In the genomic region with DNA sequence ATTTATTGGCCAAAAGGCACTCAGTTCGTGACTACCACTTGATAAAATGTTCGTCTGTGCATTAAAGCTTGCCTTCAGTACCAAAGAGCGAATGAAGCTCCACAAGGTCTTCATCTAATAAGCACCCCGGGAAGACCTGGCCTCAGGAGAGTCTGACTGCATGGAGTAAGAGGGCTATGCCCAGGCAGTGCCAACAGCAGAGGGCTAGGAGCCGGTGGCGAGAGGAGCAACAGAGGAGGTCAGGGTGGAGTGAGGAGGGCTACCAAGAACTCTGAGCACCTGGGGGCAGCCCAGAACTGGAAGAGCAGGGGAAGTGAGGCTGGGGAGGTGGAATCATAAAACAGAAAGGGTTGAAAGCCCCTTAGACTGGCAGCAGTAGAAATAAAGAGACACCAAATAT, we compare ENCODE assay signal across 25 cellular contexts.
"Had no signal": no experiment of that assay in that cellular context is flagged by ENCODE, and none has a peak within 500 bp of the region (broad histone marks: within the 10 kb centered on the region; RNA-seq: fewer than 3 reads in every experiment).

No MANE protein-coding gene starts in this region.

- ATAC-seq: activated CD4-positive, CD25-positive, alpha-beta regulatory T cell treated with anti-CD3 and anti-CD28 coated beads, Interleukin-2, amount 50 U/mL, for 24 hours; gastroesophageal sphincter; natural killer cell treated with Interleukin-12 subunit alpha and Interleukin-12 subunit beta and Interleukin-15 and Interleukin-18, amount 100 ng/mL, for 72 hours; right lobe of liver had no signal

- H3K4me1 Mint-ChIP-seq: activated CD4-positive, alpha-beta memory T cell treated with anti-CD3 and anti-CD28 coated beads, Interleukin-2, amount 10 ng/mL, durations not matched to agents 7 days and 5 days; activated CD4-positive, alpha-beta T cell treated with anti-CD3 and anti-CD28 coated beads, Interleukin-2, amount 10 ng/mL, durations not matched to agents 24 days and 14 days; activated naive CD8-positive, alpha-beta T cell treated with anti-CD3 and anti-CD28 coated beads for 36 hours had no signal

- H3K4me3 ChIP-seq: breast epithelium, colonic mucosa, gastroesophageal sphincter, left ventricle myocardium inferior, right lobe of liver, testis, vagina had no signal

- H3K27ac ChIP-seq: breast epithelium, colonic mucosa, gastroesophageal sphincter, left ventricle myocardium inferior, right lobe of liver, testis, vagina, VCaP had no signal

- DNase-seq: activated CD4-positive, alpha-beta memory T cell treated with anti-CD3 and anti-CD28 coated beads, Interleukin-2, amount 10 ng/mL, durations not matched to agents 7 days and 5 days; activated CD4-positive, alpha-beta T cell treated with anti-CD3 and anti-CD28 coated beads, Interleukin-2, amount 10 ng/mL, durations not matched to agents 24 days and 14 days; activated naive CD4-positive, alpha-beta T cell treated with Interleukin-2 at 50 U/mL for 16 hours; activated naive CD8-positive, alpha-beta T cell treated with anti-CD3 and anti-CD28 coated beads for 36 hours; activated T-cell treated with anti-CD3 and anti-CD28 coated beads, Interleukin-2, amount 50 U/mL, for 48 hours; colonic mucosa; endodermal cell; hypothalamus; left ventricle myocardium inferior; occipital lobe; posterior cingulate gyrus; right lobe of liver; small intestine; stimulated activated CD4-positive, alpha-beta T cell treated with anti-CD3 and anti-CD28 coated beads, Interleukin-2, amount 100 ng/mL, for 48 hours; stimulated activated CD8-positive, alpha-beta memory T cell treated with anti-CD3 and anti-CD28 coated beads, Interleukin-4, amount 100 ng/mL, for 48 hours; stimulated activated naive CD4-positive, alpha-beta T cell; testis had no signal

- H3K27me3 ChIP-seq: breast epithelium, colonic mucosa, gastroesophageal sphincter, right lobe of liver, testis, vagina had no signal

- H3K27me3 Mint-ChIP-seq: activated naive CD8-positive, alpha-beta T cell treated with anti-CD3 and anti-CD28 coated beads for 36 hours; type B pancreatic cell had no signal

- H3K4me1 ChIP-seq: colonic mucosa had no signal

- H3K27ac Mint-ChIP-seq: activated CD4-positive, alpha-beta memory T cell treated with anti-CD3 and anti-CD28 coated beads, Interleukin-2, amount 10 ng/mL, durations not matched to agents 7 days and 5 days; activated CD4-positive, alpha-beta T cell treated with anti-CD3 and anti-CD28 coated beads, Interleukin-2, amount 10 ng/mL, durations not matched to agents 24 days and 14 days; activated naive CD8-positive, alpha-beta T cell treated with anti-CD3 and anti-CD28 coated beads for 36 hours; endodermal cell; natural killer cell treated with Interleukin-12 subunit alpha and Interleukin-12 subunit beta and Interleukin-15 and Interleukin-18, amount 100 ng/mL, for 72 hours; T-helper 2 cell treated with Interferon-gamma antibody and Interleukin-4, amounts not matched to agents 5 μg/mL and 100 μg/mL, for 36 hours; type B pancreatic cell had no signal

- H3K36me3 Mint-ChIP-seq: activated naive CD8-positive, alpha-beta T cell treated with anti-CD3 and anti-CD28 coated beads for 36 hours; natural killer cell treated with Interleukin-12 subunit alpha and Interleukin-12 subunit beta and Interleukin-15 and Interleukin-18, amount 100 ng/mL, for 72 hours; type B pancreatic cell had no signal

- H3K9me3 ChIP-seq: breast epithelium, colonic mucosa, right lobe of liver, testis, vagina had no signal

- H3K36me3 ChIP-seq: breast epithelium, colonic mucosa, gastroesophageal sphincter, left ventricle myocardium inferior, right lobe of liver, vagina had no signal

- H3K4me3 Mint-ChIP-seq: activated CD4-positive, alpha-beta memory T cell treated with anti-CD3 and anti-CD28 coated beads, Interleukin-2, amount 10 ng/mL, durations not matched to agents 7 days and 5 days; activated CD4-positive, alpha-beta T cell treated with anti-CD3 and anti-CD28 coated beads, Interleukin-2, amount 10 ng/mL, durations not matched to agents 24 days and 14 days; activated naive CD8-positive, alpha-beta T cell treated with anti-CD3 and anti-CD28 coated beads for 36 hours; endodermal cell; natural killer cell treated with Interleukin-12 subunit alpha and Interleukin-12 subunit beta and Interleukin-15 and Interleukin-18, amount 100 ng/mL, for 72 hours; T-helper 2 cell treated with Interferon-gamma antibody and Interleukin-4, amounts not matched to agents 5 μg/mL and 100 μg/mL, for 36 hours; type B pancreatic cell had no signal

- H3K9me3 Mint-ChIP-seq: activated CD4-positive, alpha-beta memory T cell treated with anti-CD3 and anti-CD28 coated beads, Interleukin-2, amount 10 ng/mL, durations not matched to agents 7 days and 5 days; activated CD4-positive, alpha-beta T cell treated with anti-CD3 and anti-CD28 coated beads, Interleukin-2, amount 10 ng/mL, durations not matched to agents 24 days and 14 days; endodermal cell; natural killer cell treated with Interleukin-12 subunit alpha and Interleukin-12 subunit beta and Interleukin-15 and Interleukin-18, amount 100 ng/mL, for 72 hours; T-helper 2 cell treated with Interferon-gamma antibody and Interleukin-4, amounts not matched to agents 5 μg/mL and 100 μg/mL, for 36 hours; type B pancreatic cell had no signal
